In genomic region chr19:33811246-33811645, GRCh38 we compare ENCODE assay signal across 14 cellular contexts. TPM values are rescaled to one million over a fixed set of nuclear protein-coding genes. Genes with fewer than 3 reads are reported as not detected.
DNase-seq lines count a peak whose midpoint lies in the region; ATAC-seq, FAIRE-seq and TF ChIP-seq lines count a peak whose summit lies in the region.
"Had no signal": no experiment of that assay in that cellular context is flagged by ENCODE, and none has a peak within 500 bp of the region (broad histone marks: within the 10 kb centered on the region; RNA-seq: fewer than 3 reads in every experiment).

No MANE protein-coding gene starts in this region.

- WGBS in K562 (ENCODE audit: insufficient coverage, low coverage, missing lambda C conversion rate): 96% methylated on average over 20 of the region's 41 CpGs
- WGBS in spleen, 5 donors: 95 to 97% (median 95%) methylated on average over 38 to 41 of the region's 41 CpGs

- no peak for TF ChIP-seq POLR2A in K562 (conservative IDR thresholded peaks at IDR 0.05)
- no peak for TF ChIP-seq POLR2A in spleen (IDR thresholded peaks at IDR 0.05)

- in situ Hi-C loops in K562 (cut with MboI): no loop called here

- no TSS peak for BruUV-seq in K562 (replicated peaks; lab: Mats Ljungman, UMichigan)

- H3K4me1 ChIP-seq in K562 (replicated peaks in 1 of 2; ENCODE audit: control insufficient read depth in 2 of 2, insufficient read depth in 2 of 2, low read length in 2 of 2): peaks cover 0 to 2% of the 10 kb centered on the region in 2 experiments; a peak in 2 of 5 replicates
- peaks cover 0 to 45% (median 6%) of the 10 kb centered on the region in 6 donors for H3K4me1 ChIP-seq in spleen
- H3K4me1 ChIP-seq in ascending aorta: no peaks in the 10 kb centered on the region
- H3K4me1 ChIP-seq: HAP-1 had no signal

- DNase-seq in Right ventricle myocardium superior (peak; percentile 32), left ventricle myocardium superior (no peak), K562 (ENCODE audit: extremely low read depth in 1 of 4, low spot score in 3 of 4) (no peak), omental fat pad (ENCODE audit: low spot score) (no peak), spleen (peak; percentile 69), ascending aorta (ENCODE audit: low spot score in 2 of 2) (no peak), NCI-H2029 treated with DMSO at 0.1 percent for 48 hours (lab: John Stamatoyannopoulos, UW) (no peak)
- DNase-seq: ACHN, DMS79, GOT3 had no signal

- H4K20me1 ChIP-seq in K562 (replicated peaks; ENCODE audit: control insufficient read depth, insufficient read depth, low read length): no peaks in the 10 kb centered on the region

- H3K27ac ChIP-seq in K562 (ENCODE audit: extremely low read depth, low read depth, low read length) (no peak overlapping the region), spleen (no peak overlapping the region), ascending aorta (no peak overlapping the region)
- H3K27ac ChIP-seq: BLaER1 treated with 17β-estradiol and CSF1 and Interleukin-3, amounts not matched to agents 10 nM and 100 nM had no signal

- no peak overlapping the region for H2AFZ ChIP-seq in K562 (ENCODE audit: low read depth, low read length)

- peaks cover 49% of the 10 kb centered on the region; the same call in 1 of the 3 replicates for H3K36me3 ChIP-seq in K562 (ENCODE audit: control insufficient read depth, insufficient read depth, low read length)
- H3K36me3 ChIP-seq in spleen: peaks cover 0 to 60% (median 18%) of the 10 kb centered on the region in 6 donors
- H3K36me3 ChIP-seq in ascending aorta: peaks cover 45 to 48% of the 10 kb centered on the region in 2 donors

- H3K4me3 ChIP-seq in K562 (no peak overlapping the region), spleen (no peak overlapping the region), ascending aorta (no peak overlapping the region)
- H3K4me3 ChIP-seq: BLaER1 treated with 17β-estradiol and CSF1 and Interleukin-3, amounts not matched to agents 10 nM and 100 nM; GM12878; HAP-1 had no signal

- no peaks in the 10 kb centered on the region for H3K79me2 ChIP-seq in K562 (ENCODE audit: control insufficient read depth, insufficient read depth, low read length)

- H3K4me2 ChIP-seq in K562 (ENCODE audit: insufficient read depth, low read length): no peak overlapping the region

- CTCF ChIA-PET in K562 (lab: Yijun Ruan, JAX; ENCODE audit: low intra/inter-chr PET ratio): no interaction called here

- no peaks in the 10 kb centered on the region for H3K9me1 ChIP-seq in K562 (ENCODE audit: control insufficient read depth, insufficient read depth, low read length)

- TF ChIP-seq CTCF in K562 (IDR thresholded peaks at IDR 0.05 in 2 of 3, conservative IDR thresholded peaks at IDR 0.05 in 1 of 3; ENCODE audit: insufficient read depth in 2 of 3, low read depth in 1 of 3, low read length in 3 of 3) (no peak), omental fat pad (IDR thresholded peaks at IDR 0.05) (no peak), spleen (IDR thresholded peaks at IDR 0.05 in 8 of 11, conservative IDR thresholded peaks at IDR 0.05 in 3 of 11) (no peak), ascending aorta (IDR thresholded peaks at IDR 0.05) (no peak)

- no peak for FAIRE-seq in K562 (lab: Jason Lieb, UNC)
- FAIRE-seq: GM12878 had no signal

- TF ChIP-seq RAD21 in K562 (CRISPR knock-in tag; conservative IDR thresholded peaks at IDR 0.05 in 1 of 2, IDR thresholded peaks at IDR 0.05 in 1 of 2): no peak

- no peaks in the 10 kb centered on the region for H3K9me3 ChIP-seq in K562 (replicated peaks; ENCODE audit: control insufficient read depth, insufficient read depth, low read depth, low read length)
- H3K9me3 ChIP-seq in spleen: no peaks in the 10 kb centered on the region
- H3K9me3 ChIP-seq in ascending aorta: no peaks in the 10 kb centered on the region
- H3K9me3 ChIP-seq: BLaER1 treated with 17β-estradiol and CSF1 and Interleukin-3, amounts not matched to agents 10 nM and 100 nM; HAP-1 had no signal

- POLR2A ChIA-PET in K562 (lab: Yijun Ruan, JAX): interaction anchor here (0.6 kb wide), 1 partner anchor 901 kb away, joined by 3 read pairs; no protein-coding TSS in a partner anchor

- H3K9ac ChIP-seq in K562 (ENCODE audit: insufficient read depth in 1 of 2, low read depth in 2 of 2, low read length in 2 of 2): no peak overlapping the region; a peak in 1 of 4 replicates
- H3K9ac ChIP-seq: BLaER1 treated with 17β-estradiol and CSF1 and Interleukin-3, amounts not matched to agents 10 nM and 100 nM had no signal

- intact Hi-C loops in Right ventricle myocardium superior (cut with DNase I) (no loop called here), left ventricle myocardium superior (cut with micrococcal nuclease) (no loop called here), K562 (cut with micrococcal nuclease) (no loop called here), spleen (cut with DNase I; ENCODE audit: low total_unique reads) (no loop called here), ascending aorta (cut with DNase I) (no loop called here)

- TF ChIP-seq EP300 in K562 (IDR thresholded peaks at IDR 0.05; ENCODE audit: low read length): no peak

- H3K27me3 ChIP-seq in K562 (ENCODE audit: control insufficient read depth in 2 of 2, insufficient read depth in 2 of 2, low read length in 2 of 2): no peaks in the 10 kb centered on the region
- no peaks in the 10 kb centered on the region for H3K27me3 ChIP-seq in spleen (replicated peaks in 1 of 7)
- no peaks in the 10 kb centered on the region for H3K27me3 ChIP-seq in ascending aorta
- H3K27me3 ChIP-seq: BLaER1 treated with 17β-estradiol and CSF1 and Interleukin-3, amounts not matched to agents 10 nM and 100 nM had no signal

- ATAC-seq in Right ventricle myocardium superior (ENCODE audit: poor library complexity) (no peak), left ventricle myocardium superior (no peak), K562 (no peak), omental fat pad (ENCODE audit: low FRiP score) (peak; percentile 24), GM21528 (IDR thresholded peaks at IDR 0.05; ENCODE audit: low FRiP score, unreplicated experiment) (no peak)
- ATAC-seq: GM12878 had no signal

TF ChIP-seq in K562, 482 proteins besides CTCF, POLR2A, EP300 and RAD21:
- TF ChIP-seq SMAD4 (CRISPR knock-in tag; conservative IDR thresholded peaks at IDR 0.05) (no peak), ZBTB33 (CRISPR knock-in tag; IDR thresholded peaks at IDR 0.05) (peak; percentile 34; the same call in 1 of the 2 replicates)
TF ChIP-seq in K562: peak in this region for 1.

RNA-seq across cellular contexts. Expression of gene KCTD15, which starts 14.6 kb away (rescaled TPM):
- total RNA-seq in Right ventricle myocardium superior (11.0 TPM), left ventricle myocardium superior (9.6 TPM), K562 (2014; rRNA removed) (42.0 and 46.5 TPM in 2 replicates), K562 (2014; rRNA removed; fragmentation: Illumina TruSeq; extraction: Trizol) (6.0 and 6.7 TPM in 2 replicates), K562 (2015; rRNA removed; fragmentation: Illumina TruSeq; extraction: Trizol) (11.8 and 14.4 TPM in 2 replicates), K562 (2021) (26.5 and 29.7 TPM in 2 replicates), omental fat pad (10 to 100 TPM; 30.6 to 49.7 (median 38.2) TPM), spleen (10 to 100 TPM in 6 of 7 donors, 1 to 10 TPM in 1; 9.7 to 31.8 (median 23.9) TPM), ascending aorta (57.3 TPM)
- total RNA-seq in K562 (2011; cell fraction: chromatin; rRNA removed; ENCODE audit: low replicate concordance): 22.8 and 48.8 TPM in 2 replicates
- 33.6 and 36.5 TPM in 2 replicates for total RNA-seq in K562 (2011; cell fraction: nucleolus; rRNA removed)
- 23.7 and 24.2 TPM in 2 replicates for total RNA-seq in K562 (2011; cell fraction: nucleoplasm; rRNA removed)
- polyA plus RNA-seq in K562 (2011; rRNA removed) (14.2 and 19.8 TPM in 2 replicates), K562 (2014; fragmentation: Illumina TruSeq; extraction: Trizol) (10.1 and 25.5 TPM in 2 replicates), K562 (2014; fragmentation: Nextera tagmentation; extraction: Ambion mirVana) (1 to 10 TPM; 1.7 TPM), K562 (2014; rRNA removed) (31.2 and 49.0 TPM in 2 replicates), spleen (10 to 100 TPM in 1 of 3 donors, 1 to 10 TPM in 2; 7.6 to 18.8 (median 8.5) TPM)
- 25.0 and 63.1 TPM in 2 replicates for polyA plus RNA-seq in K562 (2011; cell fraction: cytosol; rRNA removed)
- 52.6 and 84.5 TPM in 2 replicates for polyA plus RNA-seq in K562 (2011; cell fraction: nucleus; rRNA removed)
- polyA plus RNA-seq in K562 (2012): 20.4 and 37.0 TPM in 2 replicates
- polyA minus RNA-seq in K562 (2011; rRNA and poly(A)+ RNA removed): 6.6 and 9.7 TPM in 2 replicates
- 12.0 and 13.4 TPM in 2 replicates for polyA minus RNA-seq in K562 (2011; cell fraction: cytosol; rRNA and poly(A)+ RNA removed)
- 9.3 and 10.2 TPM in 2 replicates for polyA minus RNA-seq in K562 (2011; cell fraction: nucleus; rRNA and poly(A)+ RNA removed)
- total RNA-seq: GM12878 had no signal
- polyA plus RNA-seq: GM12878 had no signal

Comparison
In these comparisons a context has a peak if more than half of its experiments do, and no peak if none do; other contexts are left out.
1. DNase-seq: peak in Right ventricle myocardium superior (single experiment) and spleen (single experiment); none in left ventricle myocardium superior (single experiment), K562 (0 of 4), omental fat pad (single experiment), ascending aorta (0 of 2) and NCI-H2029 treated with DMSO at 0.1 percent for 48 hours (single experiment).